ENCODE assay signal across 19 cellular contexts in genomic region chr5:10612251-10612650, GRCh38. TPM values are rescaled to one million over a fixed set of nuclear protein-coding genes. Genes with fewer than 3 reads are reported as not detected.
DNase-seq lines count a peak whose midpoint lies in the region; ATAC-seq and TF ChIP-seq lines count a peak whose summit lies in the region.
"Had no signal": no experiment of that assay in that cellular context is flagged by ENCODE, and none has a peak within 500 bp of the region (broad histone marks: within the 10 kb centered on the region; RNA-seq: fewer than 3 reads in every experiment).

No MANE protein-coding gene starts in this region.

- POLR2A ChIA-PET in activated B cell treated with CpG ODN at 0.5 μM for 24 hours (lab: Charles Lee) = no interaction called here

- no peaks in the 10 kb centered on the region for H3K27me3 ChIP-seq in H7 (ENCODE audit: control insufficient read depth, insufficient read depth, low read length)
- H3K27me3 ChIP-seq in neutrophil = no peaks in the 10 kb centered on the region
- H3K27me3 ChIP-seq: adrenal gland had no signal

- TF ChIP-seq CTCF in GM12864 (IDR thresholded peaks at IDR 0.05; ENCODE audit: low read depth, low read length, missing control alignments) (peak; percentile 41), activated B cell treated with CpG ODN at 0.5 μM for 24 hours (IDR thresholded peaks at IDR 0.05) (no peak), neutrophil (IDR thresholded peaks at IDR 0.05) (no peak)

- H3K27ac ChIP-seq in neutrophil = peak overlapping the region; percentile 48
- H3K27ac ChIP-seq: adrenal gland, RWPE1, SK-N-MC had no signal

- H3K9me3 ChIP-seq in neutrophil = no peaks in the 10 kb centered on the region
- H3K9me3 ChIP-seq: adrenal gland had no signal

- H3K4me3 ChIP-seq in GM12864 (ENCODE audit: low read depth, low read length) (no peak overlapping the region), H7 (ENCODE audit: insufficient read depth, low read depth, low read length) (no peak overlapping the region), neutrophil (ENCODE audit: low read depth in 1 of 2, low read length in 1 of 2) (no peak overlapping the region)
- H3K4me3 ChIP-seq: adrenal gland, SK-N-MC had no signal

- peak overlapping the region; percentile 3 for H3K4me3 Mint-ChIP-seq in activated B cell treated with CpG ODN at 0.5 μM for 24 hours
- H3K4me3 Mint-ChIP-seq: CD8-positive, alpha-beta memory T cell had no signal

- no peaks in the 10 kb centered on the region for H3K36me3 ChIP-seq in H7 (replicated peaks; ENCODE audit: control insufficient read depth, insufficient read depth, low read length)
- H3K36me3 ChIP-seq in neutrophil = no peaks in the 10 kb centered on the region
- H3K36me3 ChIP-seq: adrenal gland had no signal

- peaks cover 33 to 57% of the 10 kb centered on the region in 2 experiments for H3K4me1 ChIP-seq in neutrophil (ENCODE audit: control insufficient read depth in 1 of 2, insufficient read depth in 1 of 2, low read depth in 1 of 2, low read length in 1 of 2)

- peak overlapping the region; percentile 35 for H3K27ac Mint-ChIP-seq in activated B cell treated with CpG ODN at 0.5 μM for 24 hours

- ATAC-seq in activated B cell treated with CpG ODN at 0.5 μM for 24 hours (ENCODE audit: low read depth) = no peak
- ATAC-seq in HG03469 (IDR thresholded peaks at IDR 0.05; ENCODE audit: unreplicated experiment) = no peak
- ATAC-seq in HG03025 (IDR thresholded peaks at IDR 0.05; ENCODE audit: low FRiP score, unreplicated experiment) = no peak
- ATAC-seq: stimulated activated naive B cell treated with anti-CD40 and anti-IgM and Interleukin-4, amounts not matched to agents 10 μg/mL and 1 μg/mL and 100 μg/mL, for 72 hours had no signal

- CTCF ChIA-PET in activated B cell treated with CpG ODN at 0.5 μM for 24 hours (lab: Charles Lee) = no interaction called here

- intact Hi-C loops in activated B cell treated with CpG ODN at 0.5 μM for 24 hours (cut with micrococcal nuclease) = no loop called here

- peaks cover 65% of the 10 kb centered on the region for H3K4me1 Mint-ChIP-seq in activated B cell treated with CpG ODN at 0.5 μM for 24 hours

- H3K9me3 Mint-ChIP-seq in activated B cell treated with CpG ODN at 0.5 μM for 24 hours = no peaks in the 10 kb centered on the region
- H3K9me3 Mint-ChIP-seq: CD8-positive, alpha-beta memory T cell; stimulated activated naive B cell treated with anti-CD40 and anti-IgM and Interleukin-4, amounts not matched to agents 10 μg/mL and 1 μg/mL and 100 μg/mL, for 72 hours had no signal

- no peaks in the 10 kb centered on the region for H3K27me3 Mint-ChIP-seq in activated B cell treated with CpG ODN at 0.5 μM for 24 hours
- H3K27me3 Mint-ChIP-seq: stimulated activated naive B cell treated with anti-CD40 and anti-IgM and Interleukin-4, amounts not matched to agents 10 μg/mL and 1 μg/mL and 100 μg/mL, for 72 hours had no signal

- peaks cover 10% of the 10 kb centered on the region for H3K36me3 Mint-ChIP-seq in activated B cell treated with CpG ODN at 0.5 μM for 24 hours (ENCODE audit: low read depth)
- H3K36me3 Mint-ChIP-seq: CD8-positive, alpha-beta memory T cell had no signal

- DNase-seq in GM12864 (ENCODE audit: low read depth) = no peak
- DNase-seq in H7 = peak; percentile 13
- DNase-seq in activated B cell treated with CpG ODN at 0.5 μM for 24 hours = no peak
- DNase-seq in NK-92 (lab: John Stamatoyannopoulos, UW; ENCODE audit: unreplicated experiment) = no peak
- DNase-seq: activated CD8-positive, alpha-beta memory T cell treated with anti-CD3 and anti-CD28 coated beads, Interleukin-2, amount 50 U/mL, for 48 hours; activated gamma-delta T cell; CD8-positive, alpha-beta memory T cell; kidney; mammary epithelial cell; NCI-H1436; NCI-H524 treated with DMSO at 0.1 percent for 48 hours; small intestine; stimulated activated naive B cell treated with anti-CD40 and anti-IgM and Interleukin-4, amounts not matched to agents 10 μg/mL and 1 μg/mL and 100 μg/mL, for 72 hours had no signal

RNA-seq across cellular contexts. Expression of gene ANKRD33B, which starts 48.4 kb away (rescaled TPM):
- total RNA-seq in H7 (2014; rRNA removed; shearing (Covaris generic)) = 1.1 and 1.6 TPM in 2 replicates
- 156 and 170 TPM in 2 replicates for total RNA-seq in activated B cell treated with CpG ODN at 0.5 μM for 24 hours

Comparison
In these comparisons a context has a peak if more than half of its experiments do, and no peak if none do; other contexts are left out.
1. RNA of gene ANKRD33B, which starts 48.4 kb away (total RNA-seq): 156 to 170 TPM in activated B cell treated with CpG ODN at 0.5 μM for 24 hours; 1.1 to 1.6 TPM in H7; every median in the first group is over 10 times any median in the second.